ENCODE assay signal across 8 cellular contexts in the genomic region with DNA sequence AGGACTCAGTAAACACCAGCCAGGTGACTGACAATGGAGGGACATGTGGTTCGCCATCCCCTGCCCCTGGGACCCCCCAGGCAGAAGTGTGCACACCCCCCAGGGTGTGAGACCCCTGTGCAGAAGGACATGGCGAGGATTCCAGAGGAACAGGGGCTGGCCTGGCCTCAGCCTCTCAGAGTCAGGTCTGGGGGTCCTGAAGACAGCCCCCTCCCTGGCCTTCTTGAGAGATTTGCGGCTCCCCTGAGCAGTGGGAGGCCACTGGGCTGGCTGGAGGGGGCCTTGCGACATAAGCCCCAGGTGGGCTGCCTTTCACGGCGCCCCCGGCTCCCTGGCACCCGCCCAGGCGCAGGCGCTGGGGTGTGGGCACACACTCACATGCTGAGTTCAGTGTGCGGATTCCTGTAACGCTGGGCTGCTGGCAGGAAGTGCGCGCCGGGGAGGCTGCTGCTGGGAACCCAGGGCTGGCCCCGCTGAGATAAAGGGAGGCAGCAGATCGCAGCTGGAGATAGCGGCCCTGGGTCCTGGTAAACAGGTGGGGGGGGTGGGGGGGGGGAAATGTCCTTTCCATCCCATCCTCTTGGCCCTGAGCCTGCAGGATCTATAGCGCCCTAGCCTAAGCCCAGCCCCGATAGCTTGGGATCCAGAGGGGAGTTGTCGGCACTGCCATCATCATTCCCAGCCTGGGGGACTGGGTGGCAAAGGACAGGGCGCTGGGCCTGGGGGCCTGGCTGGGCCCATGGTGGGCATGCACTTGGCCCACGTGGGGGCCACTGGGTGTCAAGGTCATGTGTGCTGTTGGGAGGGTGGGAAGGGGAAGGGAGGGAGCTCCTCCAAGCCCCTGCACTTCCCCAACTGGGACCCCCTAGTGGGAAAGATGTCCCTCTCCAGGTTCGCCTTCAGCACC. TPM values are rescaled to one million over a fixed set of nuclear protein-coding genes. Genes with fewer than 3 reads are reported as not detected.
A peak's percentile ranks its signal among the peaks of the same experiment; 100 is the strongest.
DNase-seq lines count a peak whose midpoint lies in the region; ATAC-seq and TF ChIP-seq lines count a peak whose summit lies in the region.

No MANE protein-coding gene starts in this region.

- no peaks in the 10 kb centered on the region for H3K27me3 ChIP-seq in HL-60 (ENCODE audit: insufficient read depth, poor library complexity, severe bottlenecking)

- H3K4me3 ChIP-seq in HL-60 (replicated peaks; ENCODE audit: insufficient read depth, low read length), result peak overlapping the region; percentile 2; the same call in 1 of the 2 replicates

- DNase-seq in HL-60 (ENCODE audit: low read depth in 1 of 2, low spot score in 1 of 2) (peak; percentile 80 to 86), UCSD-AML1 (lab: John Stamatoyannopoulos, UW; ENCODE audit: unreplicated experiment) (peak; percentile 81), omental fat pad (ENCODE audit: low spot score) (no peak), GOT3 (lab: John Stamatoyannopoulos, UW) (no peak), NCI-H1436 treated with DMSO at 0.1 percent for 48 hours (lab: John Stamatoyannopoulos, UW) (no peak), RKO (ENCODE audit: low spot score) (no peak), LoVo (ENCODE audit: low spot score) (no peak)
- DNase-seq in central memory CD4-positive, alpha-beta T cell, result peak; percentile 66

- ATAC-seq in omental fat pad (ENCODE audit: low FRiP score), result peak; percentile 24

- no peak for TF ChIP-seq CTCF in HL-60 (IDR thresholded peaks at IDR 0.05; ENCODE audit: insufficient read depth, low read length)
- TF ChIP-seq CTCF in omental fat pad (IDR thresholded peaks at IDR 0.05), result no peak

- H3K27ac ChIP-seq in HL-60 (replicated peaks), result peak overlapping the region; percentile 87

RNA-seq across cellular contexts. Expression of a gene that starts 27.1 kb away (rescaled TPM):
- not detected for total RNA-seq in omental fat pad

RNA-seq across cellular contexts. Expression of a gene that starts 44.5 kb away (rescaled TPM):
- total RNA-seq in omental fat pad, result 1 to 10 TPM in 2 of 4 donors, under 1 TPM in 1, not detected in 1; 0.84 to 2.6 (median 1.3) TPM

Comparison
In these comparisons a context has a peak if more than half of its experiments do, and no peak if none do; other contexts are left out.
1. DNase-seq: peak in HL-60 (2 of 2), UCSD-AML1 (single experiment) and central memory CD4-positive, alpha-beta T cell (single experiment); none in omental fat pad (single experiment), GOT3 (single experiment), NCI-H1436 treated with DMSO at 0.1 percent for 48 hours (single experiment), RKO (single experiment) and LoVo (single experiment).